1 cellular context compared by ENCODE assay signal in the genomic region with DNA sequence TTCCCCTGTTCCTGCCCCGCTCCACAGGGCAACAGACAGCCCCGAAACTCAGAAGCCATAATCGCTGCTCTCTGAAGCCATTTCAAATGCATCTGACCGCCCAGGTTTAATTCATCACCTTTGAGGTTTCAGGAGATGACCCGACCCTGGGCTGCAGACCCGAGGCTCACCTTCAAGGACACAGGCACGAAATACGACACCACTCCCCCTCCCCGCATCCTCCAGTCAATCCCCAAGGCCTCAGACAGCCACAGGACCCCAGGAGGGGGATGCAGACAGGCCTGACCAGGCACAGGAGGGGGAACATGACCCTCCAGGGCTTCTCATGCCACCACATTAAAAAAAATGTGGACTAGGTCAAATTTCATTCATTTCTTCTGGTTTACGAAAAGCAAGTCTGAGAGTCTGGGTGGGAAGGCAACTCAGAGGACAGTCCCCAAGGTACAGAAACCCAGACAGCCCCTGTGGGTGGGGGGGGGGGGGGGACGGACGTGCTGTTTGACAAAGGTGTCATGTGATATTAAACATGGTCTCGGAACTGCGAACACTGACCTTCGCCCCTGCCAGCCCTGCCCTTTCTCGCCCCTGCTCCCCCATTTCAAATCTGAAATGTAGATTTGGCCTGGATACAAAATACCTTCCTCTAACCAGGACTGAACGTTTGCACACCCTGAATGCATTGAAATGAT.
TF ChIP-seq lines count a peak whose summit lies in the region.

No MANE protein-coding gene starts in this region.

TF ChIP-seq in WTC11, 78 proteins besides CTCF, POLR2A, EP300 and RAD21 (continued from another document):
- TF ChIP-seq, protein P1, sequence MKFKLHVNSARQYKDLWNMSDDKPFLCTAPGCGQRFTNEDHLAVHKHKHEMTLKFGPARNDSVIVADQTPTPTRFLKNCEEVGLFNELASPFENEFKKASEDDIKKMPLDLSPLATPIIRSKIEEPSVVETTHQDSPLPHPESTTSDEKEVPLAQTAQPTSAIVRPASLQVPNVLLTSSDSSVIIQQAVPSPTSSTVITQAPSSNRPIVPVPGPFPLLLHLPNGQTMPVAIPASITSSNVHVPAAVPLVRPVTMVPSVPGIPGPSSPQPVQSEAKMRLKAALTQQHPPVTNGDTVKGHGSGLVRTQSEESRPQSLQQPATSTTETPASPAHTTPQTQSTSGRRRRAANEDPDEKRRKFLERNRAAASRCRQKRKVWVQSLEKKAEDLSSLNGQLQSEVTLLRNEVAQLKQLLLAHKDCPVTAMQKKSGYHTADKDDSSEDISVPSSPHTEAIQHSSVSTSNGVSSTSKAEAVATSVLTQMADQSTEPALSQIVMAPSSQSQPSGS (CRISPR knock-in tag; IDR thresholded peaks at IDR 0.05; ENCODE audit: borderline replicate concordance, low read depth), result no peak
- TF ChIP-seq, protein P2, sequence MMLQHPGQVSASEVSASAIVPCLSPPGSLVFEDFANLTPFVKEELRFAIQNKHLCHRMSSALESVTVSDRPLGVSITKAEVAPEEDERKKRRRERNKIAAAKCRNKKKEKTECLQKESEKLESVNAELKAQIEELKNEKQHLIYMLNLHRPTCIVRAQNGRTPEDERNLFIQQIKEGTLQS (CRISPR knock-in tag; conservative IDR thresholded peaks at IDR 0.05), result no peak
- TF ChIP-seq CBFB (CRISPR knock-in tag; IDR thresholded peaks at IDR 0.05; ENCODE audit: low read depth) (no peak), NFE2L1 (CRISPR knock-in tag; IDR thresholded peaks at IDR 0.05) (no peak), PRRX2 (CRISPR knock-in tag; IDR thresholded peaks at IDR 0.05) (no peak), FOXK1 (CRISPR knock-in tag; IDR thresholded peaks at IDR 0.05) (no peak), SOX15 (CRISPR knock-in tag; IDR thresholded peaks at IDR 0.05) (no peak)
